Comparison of ENCODE assay signal across 1 cellular context in the genomic region with DNA sequence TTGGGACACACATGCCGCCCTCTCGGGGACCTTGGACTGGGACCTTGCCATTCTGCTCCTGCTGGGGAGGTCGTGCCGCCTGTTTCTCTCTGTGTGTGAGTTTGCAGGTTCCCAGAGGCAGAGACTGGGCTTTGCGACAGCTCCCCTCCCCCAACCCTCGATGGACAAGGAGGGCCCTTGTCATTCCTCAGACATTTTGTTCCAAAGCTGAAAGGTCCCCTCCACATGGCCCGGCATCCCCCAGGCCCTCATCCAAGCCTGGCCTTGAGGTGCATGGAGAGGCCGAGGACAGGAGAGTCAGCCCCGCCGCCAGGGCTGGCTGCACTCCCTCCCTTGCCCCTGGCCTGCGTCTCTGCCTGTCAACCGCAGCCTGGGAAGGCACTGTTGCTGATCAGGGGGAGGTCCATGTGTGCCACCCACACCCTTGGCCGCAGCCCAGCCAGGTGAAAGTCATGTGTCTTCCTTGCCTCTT.
TF ChIP-seq lines count a peak whose summit lies in the region.

No MANE protein-coding gene starts in this region.

TF ChIP-seq in K562, 482 proteins besides CTCF, POLR2A, EP300 and RAD21:
- TF ChIP-seq FOXJ2 (tag; IDR thresholded peaks at IDR 0.05) (no peak), ZNF253 (CRISPR knock-in tag; conservative IDR thresholded peaks at IDR 0.05) (no peak), ZNF232 (CRISPR knock-in tag; IDR thresholded peaks at IDR 0.05) (no peak), ETV5 (CRISPR knock-in tag; IDR thresholded peaks at IDR 0.05; ENCODE audit: low read depth) (no peak), CSDE1 (IDR thresholded peaks at IDR 0.05) (no peak), SMC3 (conservative IDR thresholded peaks at IDR 0.05; ENCODE audit: insufficient read depth, low read depth, low read length) (no peak), POLR2AphosphoS2 (IDR thresholded peaks at IDR 0.05; ENCODE audit: low read length) (no peak), ZNF766 (CRISPR knock-in tag; conservative IDR thresholded peaks at IDR 0.05) (no peak), MAZ (CRISPR knock-in tag; conservative IDR thresholded peaks at IDR 0.05 in 1 of 2, IDR thresholded peaks at IDR 0.05 in 1 of 2) (no peak), NELFE (IDR thresholded peaks at IDR 0.05; ENCODE audit: insufficient read depth, insufficient read length) (no peak), SMARCE1 (IDR thresholded peaks at IDR 0.05) (no peak), JUNB (CRISPR knock-in tag; conservative IDR thresholded peaks at IDR 0.05) (no peak), ZNF408 (CRISPR knock-in tag; IDR thresholded peaks at IDR 0.05; ENCODE audit: low read depth) (no peak)
- TF ChIP-seq, protein P1, sequence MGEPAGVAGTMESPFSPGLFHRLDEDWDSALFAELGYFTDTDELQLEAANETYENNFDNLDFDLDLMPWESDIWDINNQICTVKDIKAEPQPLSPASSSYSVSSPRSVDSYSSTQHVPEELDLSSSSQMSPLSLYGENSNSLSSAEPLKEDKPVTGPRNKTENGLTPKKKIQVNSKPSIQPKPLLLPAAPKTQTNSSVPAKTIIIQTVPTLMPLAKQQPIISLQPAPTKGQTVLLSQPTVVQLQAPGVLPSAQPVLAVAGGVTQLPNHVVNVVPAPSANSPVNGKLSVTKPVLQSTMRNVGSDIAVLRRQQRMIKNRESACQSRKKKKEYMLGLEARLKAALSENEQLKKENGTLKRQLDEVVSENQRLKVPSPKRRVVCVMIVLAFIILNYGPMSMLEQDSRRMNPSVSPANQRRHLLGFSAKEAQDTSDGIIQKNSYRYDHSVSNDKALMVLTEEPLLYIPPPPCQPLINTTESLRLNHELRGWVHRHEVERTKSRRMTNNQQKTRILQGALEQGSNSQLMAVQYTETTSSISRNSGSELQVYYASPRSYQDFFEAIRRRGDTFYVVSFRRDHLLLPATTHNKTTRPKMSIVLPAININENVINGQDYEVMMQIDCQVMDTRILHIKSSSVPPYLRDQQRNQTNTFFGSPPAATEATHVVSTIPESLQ (CRISPR knock-in tag; IDR thresholded peaks at IDR 0.05) = no peak
